In genomic region chr17:41528959-41529353, GRCh38 we compare ENCODE assay signal across 12 cellular contexts. TPM values are rescaled to one million over a fixed set of nuclear protein-coding genes. Genes with fewer than 3 reads are reported as not detected.
A peak's percentile ranks its signal among the peaks of the same experiment; 100 is the strongest.
DNase-seq lines count a peak whose midpoint lies in the region; ATAC-seq and TF ChIP-seq lines count a peak whose summit lies in the region.
"Had no signal": no experiment of that assay in that cellular context is flagged by ENCODE, and none has a peak within 500 bp of the region (broad histone marks: within the 10 kb centered on the region; RNA-seq: fewer than 3 reads in every experiment).

No MANE protein-coding gene starts in this region.

- in situ Hi-C loops in transverse colon (cut with MboI; ENCODE audit: low pct_ligation_motif_present in 1 of 4, low pct_unique_long_range_greater_than_20kb in 1 of 4, low sequenced_read_pairs in 3 of 4): loop anchor here in 1 of 4 donors (25.0 kb wide), 1 partner anchor 617 kb away; no protein-coding TSS in a partner anchor

- peak overlapping the region; percentile 78 for H3K4me2 ChIP-seq in hepatocyte

- no peaks in the 10 kb centered on the region for H3K36me3 ChIP-seq in hepatocyte (replicated peaks; ENCODE audit: insufficient read depth, low read depth)
- H3K36me3 ChIP-seq in transverse colon: no peaks in the 10 kb centered on the region
- H3K36me3 ChIP-seq: thyroid gland had no signal

- H3K27me3 ChIP-seq in hepatocyte (no peaks in the 10 kb centered on the region), transverse colon (peaks cover 38% of the 10 kb centered on the region)

- no peaks in the 10 kb centered on the region for H3K9me2 ChIP-seq in hepatocyte (replicated peaks; ENCODE audit: insufficient read depth)

- peaks cover 27% of the 10 kb centered on the region for H4K20me1 ChIP-seq in hepatocyte (ENCODE audit: insufficient read depth, poor library complexity, severe bottlenecking)

- H2AFZ ChIP-seq in hepatocyte: no peak overlapping the region

- peak; percentile 25 for TF ChIP-seq POLR2A in transverse colon (IDR thresholded peaks at IDR 0.05)

- peak overlapping the region; percentile 29 for H3K4me3 Mint-ChIP-seq in activated T-cell treated with anti-CD3 and anti-CD28 coated beads, Interleukin-2, amount 50 U/mL, for 4 hours
- H3K4me3 Mint-ChIP-seq in activated CD8-positive, alpha-beta T cell treated with anti-CD3 and anti-CD28 coated beads, Interleukin-2, amount 10 ng/mL, durations not matched to agents 7 days and 5 days: no peak overlapping the region

- intact Hi-C loops in transverse colon (cut with DNase I; ENCODE audit: low total_unique reads): no loop called here

- H3K9me3 ChIP-seq in hepatocyte (ENCODE audit: low read depth) (no peaks in the 10 kb centered on the region), transverse colon (no peaks in the 10 kb centered on the region)
- H3K9me3 ChIP-seq: thyroid gland had no signal

- no peak for TF ChIP-seq EP300 in transverse colon (IDR thresholded peaks at IDR 0.05; ENCODE audit: low read depth)

- no peak overlapping the region for H3K4me3 ChIP-seq in hepatocyte
- peak overlapping the region in 1 of 4 donors; percentile 57 for H3K4me3 ChIP-seq in transverse colon
- H3K4me3 ChIP-seq: SK-N-MC had no signal

- H3K27ac Mint-ChIP-seq in activated CD8-positive, alpha-beta T cell treated with anti-CD3 and anti-CD28 coated beads, Interleukin-2, amount 10 ng/mL, durations not matched to agents 7 days and 5 days: no peak overlapping the region

- CTCF ChIA-PET in activated CD8-positive, alpha-beta T cell treated with anti-CD3 and anti-CD28 coated beads, Interleukin-2, amount 10 ng/mL, durations not matched to agents 7 days and 5 days (lab: Charles Lee): interaction anchor here (0.8 to 1.6 kb wide), 2 partner anchors 20 to 134 kb away, joined by 4 to 5 read pairs; no protein-coding TSS in a partner anchor

- no peak for DNase-seq in activated T-cell treated with anti-CD3 and anti-CD28 coated beads, Interleukin-2, amount 50 U/mL, for 4 hours
- DNase-seq in activated T-cell treated with anti-CD3 and anti-CD28 coated beads, Interleukin-2, amount 50 U/mL, for 48 hours: no peak
- DNase-seq in NCI-H748 (lab: John Stamatoyannopoulos, UW; ENCODE audit: unreplicated experiment): peak; percentile 90
- DNase-seq in hepatocyte (ENCODE audit: low spot score): peak; percentile 39
- DNase-seq in transverse colon: peak; percentile 77
- DNase-seq in anterior cingulate cortex (lab: John Stamatoyannopoulos, UW): no peak
- DNase-seq in activated CD8-positive, alpha-beta T cell treated with anti-CD3 and anti-CD28 coated beads, Interleukin-2, amount 10 ng/mL, durations not matched to agents 7 days and 5 days: no peak
- no peak for DNase-seq in stimulated activated CD4-positive, alpha-beta T cell treated with anti-CD3 and anti-CD28 coated beads, Interleukin-4, amount 100 ng/mL, for 24 hours
- DNase-seq: activated CD4-positive, alpha-beta T cell treated with anti-CD3 and anti-CD28 coated beads, Interleukin-2, amount 50 U/mL, for 1 hour had no signal

- no peak for ATAC-seq in activated T-cell treated with anti-CD3 and anti-CD28 coated beads, Interleukin-2, amount 50 U/mL, for 4 hours
- ATAC-seq in activated CD8-positive, alpha-beta T cell treated with anti-CD3 and anti-CD28 coated beads, Interleukin-2, amount 10 ng/mL, durations not matched to agents 7 days and 5 days: no peak

- no peaks in the 10 kb centered on the region for H3K36me3 Mint-ChIP-seq in activated T-cell treated with anti-CD3 and anti-CD28 coated beads, Interleukin-2, amount 50 U/mL, for 4 hours (ENCODE audit: insufficient read depth)
- H3K36me3 Mint-ChIP-seq in activated CD8-positive, alpha-beta T cell treated with anti-CD3 and anti-CD28 coated beads, Interleukin-2, amount 10 ng/mL, durations not matched to agents 7 days and 5 days (ENCODE audit: low read depth): no peaks in the 10 kb centered on the region

- peaks cover 52% of the 10 kb centered on the region for H3K27me3 Mint-ChIP-seq in activated T-cell treated with anti-CD3 and anti-CD28 coated beads, Interleukin-2, amount 50 U/mL, for 4 hours (ENCODE audit: low read depth)
- peaks cover 59% of the 10 kb centered on the region for H3K27me3 Mint-ChIP-seq in activated CD8-positive, alpha-beta T cell treated with anti-CD3 and anti-CD28 coated beads, Interleukin-2, amount 10 ng/mL, durations not matched to agents 7 days and 5 days (ENCODE audit: low read depth)

- H3K9me3 Mint-ChIP-seq in activated T-cell treated with anti-CD3 and anti-CD28 coated beads, Interleukin-2, amount 50 U/mL, for 4 hours: no peaks in the 10 kb centered on the region
- H3K9me3 Mint-ChIP-seq in activated CD8-positive, alpha-beta T cell treated with anti-CD3 and anti-CD28 coated beads, Interleukin-2, amount 10 ng/mL, durations not matched to agents 7 days and 5 days (ENCODE audit: insufficient read depth): no peaks in the 10 kb centered on the region

- H3K79me2 ChIP-seq in hepatocyte: peaks cover 21% of the 10 kb centered on the region

- 64% methylated on average over 10 of the region's 10 CpGs for WGBS in hepatocyte (ENCODE audit: low lambda C conversion rate, missing lambda C conversion rate)
- WGBS in transverse colon (ENCODE audit: low coverage in 1 of 2), 2 donors: 33% methylated on average over 10 of the region's 10 CpGs; no CpG with 5 or more reads in 1 of the 2 donors

- H3K4me1 ChIP-seq in hepatocyte (ENCODE audit: insufficient read depth) (peaks cover 23% of the 10 kb centered on the region), transverse colon (peaks cover 0 to 47% (median 20%) of the 10 kb centered on the region in 4 donors)

- POLR2A ChIA-PET in activated CD8-positive, alpha-beta T cell treated with anti-CD3 and anti-CD28 coated beads, Interleukin-2, amount 10 ng/mL, durations not matched to agents 7 days and 5 days (lab: Charles Lee): no interaction called here

- peak overlapping the region; percentile 92 for H3K27ac ChIP-seq in hepatocyte
- H3K27ac ChIP-seq in transverse colon: peak overlapping the region; percentile 83 to 93 (median 92)
- H3K27ac ChIP-seq: SK-N-MC, thyroid gland had no signal

- H3K4me1 Mint-ChIP-seq in activated T-cell treated with anti-CD3 and anti-CD28 coated beads, Interleukin-2, amount 50 U/mL, for 4 hours (ENCODE audit: low read depth): peaks cover 6% of the 10 kb centered on the region
- peaks cover 2% of the 10 kb centered on the region for H3K4me1 Mint-ChIP-seq in activated CD8-positive, alpha-beta T cell treated with anti-CD3 and anti-CD28 coated beads, Interleukin-2, amount 10 ng/mL, durations not matched to agents 7 days and 5 days (ENCODE audit: low read depth)

- TF ChIP-seq CTCF in hepatocyte (IDR thresholded peaks at IDR 0.05; ENCODE audit: poor library complexity): no peak
- no peak for TF ChIP-seq CTCF in transverse colon (IDR thresholded peaks at IDR 0.05)

RNA-seq across cellular contexts. Expression of gene KRT19, which starts 0.8 kb away (rescaled TPM):
- 1 to 10 TPM; 1.1 to 2.0 (median 1.8) TPM for total RNA-seq in activated T-cell treated with anti-CD3 and anti-CD28 coated beads, Interleukin-2, amount 50 U/mL, for 4 hours
- total RNA-seq in hepatocyte: 623 and 817 TPM in 2 replicates
- polyA plus RNA-seq in hepatocyte: 1,343 and 1,722 TPM in 2 replicates
- 1,000 to 10,000 TPM in 3 of 4 donors, 100 to 1,000 TPM in 1; 788 to 3,666 (median 2,734) TPM for total RNA-seq in transverse colon
- not detected for total RNA-seq in activated CD8-positive, alpha-beta T cell treated with anti-CD3 and anti-CD28 coated beads, Interleukin-2, amount 10 ng/mL, durations not matched to agents 7 days and 5 days

RNA-seq across cellular contexts. Expression of gene KRT15, which starts 10.3 kb away (rescaled TPM):
- total RNA-seq in activated T-cell treated with anti-CD3 and anti-CD28 coated beads, Interleukin-2, amount 50 U/mL, for 4 hours: not detected
- total RNA-seq in hepatocyte: 6.2 and 6.8 TPM in 2 replicates
- polyA plus RNA-seq in hepatocyte: 8.2 and 10.6 TPM in 2 replicates
- total RNA-seq in transverse colon: 10 to 100 TPM in 1 of 4 donors, 1 to 10 TPM in 2, under 1 TPM in 1; 0.80 to 17.6 (median 7.4) TPM
- not detected for total RNA-seq in activated CD8-positive, alpha-beta T cell treated with anti-CD3 and anti-CD28 coated beads, Interleukin-2, amount 10 ng/mL, durations not matched to agents 7 days and 5 days

RNA-seq across cellular contexts. Expression of gene KRT13, which starts 23.5 kb away (rescaled TPM):
- total RNA-seq in activated T-cell treated with anti-CD3 and anti-CD28 coated beads, Interleukin-2, amount 50 U/mL, for 4 hours: not detected
- total RNA-seq in hepatocyte: 5.3 and 8.1 TPM in 2 replicates
- 15.1 and 24.8 TPM in 2 replicates for polyA plus RNA-seq in hepatocyte
- under 1 TPM in 1 of 4 donors, not detected in 3; 0.27 TPM for total RNA-seq in transverse colon
- total RNA-seq in activated CD8-positive, alpha-beta T cell treated with anti-CD3 and anti-CD28 coated beads, Interleukin-2, amount 10 ng/mL, durations not matched to agents 7 days and 5 days: not detected

RNA-seq across cellular contexts. Expression of gene KRT36, which starts 39.2 kb away (rescaled TPM):
- not detected for total RNA-seq in activated T-cell treated with anti-CD3 and anti-CD28 coated beads, Interleukin-2, amount 50 U/mL, for 4 hours
- not detected in 2 replicates for total RNA-seq in hepatocyte
- not detected in 2 replicates for polyA plus RNA-seq in hepatocyte
- total RNA-seq in transverse colon: not detected
- total RNA-seq in activated CD8-positive, alpha-beta T cell treated with anti-CD3 and anti-CD28 coated beads, Interleukin-2, amount 10 ng/mL, durations not matched to agents 7 days and 5 days: not detected
- total RNA-seq: thyroid gland had no signal

RNA-seq across cellular contexts. Expression of gene KRT9, which starts 42.9 kb away (rescaled TPM):
- total RNA-seq in activated T-cell treated with anti-CD3 and anti-CD28 coated beads, Interleukin-2, amount 50 U/mL, for 4 hours: not detected
- not detected in 2 replicates for total RNA-seq in hepatocyte
- polyA plus RNA-seq in hepatocyte: not detected in 2 replicates
- total RNA-seq in transverse colon: not detected
- not detected for total RNA-seq in activated CD8-positive, alpha-beta T cell treated with anti-CD3 and anti-CD28 coated beads, Interleukin-2, amount 10 ng/mL, durations not matched to agents 7 days and 5 days
- total RNA-seq: thyroid gland had no signal
- polyA plus RNA-seq: BJ had no signal

Comparison
In these comparisons a context has a peak if more than half of its experiments do, and no peak if none do; other contexts are left out.
1. DNase-seq: peak in NCI-H748 (single experiment), hepatocyte (single experiment) and transverse colon (single experiment); none in activated T-cell treated with anti-CD3 and anti-CD28 coated beads, Interleukin-2, amount 50 U/mL, for 4 hours (single experiment), activated T-cell treated with anti-CD3 and anti-CD28 coated beads, Interleukin-2, amount 50 U/mL, for 48 hours (0 of 2), anterior cingulate cortex (0 of 58), activated CD8-positive, alpha-beta T cell treated with anti-CD3 and anti-CD28 coated beads, Interleukin-2, amount 10 ng/mL, durations not matched to agents 7 days and 5 days (single experiment) and stimulated activated CD4-positive, alpha-beta T cell treated with anti-CD3 and anti-CD28 coated beads, Interleukin-4, amount 100 ng/mL, for 24 hours (single experiment).
2. RNA of gene KRT19, which starts 0.8 kb away (total RNA-seq): 788 to 3,666 TPM in transverse colon and 623 to 817 TPM in hepatocyte; 1.1 to 2.0 TPM in activated T-cell treated with anti-CD3 and anti-CD28 coated beads, Interleukin-2, amount 50 U/mL, for 4 hours and not detected in activated CD8-positive, alpha-beta T cell treated with anti-CD3 and anti-CD28 coated beads, Interleukin-2, amount 10 ng/mL, durations not matched to agents 7 days and 5 days; every median in the first group is over 100 times any median in the second.